In genomic region chr12:87814625-87815024, GRCh38 we compare ENCODE assay signal across 21 cellular contexts.
DNase-seq lines count a peak whose midpoint lies in the region; ATAC-seq and TF ChIP-seq lines count a peak whose summit lies in the region.
"Had no signal": no experiment of that assay in that cellular context is flagged by ENCODE, and none has a peak within 500 bp of the region (broad histone marks: within the 10 kb centered on the region; RNA-seq: fewer than 3 reads in every experiment).

No MANE protein-coding gene starts in this region.

- H3K36me3 Mint-ChIP-seq in activated CD4-positive, alpha-beta T cell treated with anti-CD3 and anti-CD28 coated beads for 36 hours (ENCODE audit: low read depth): no peaks in the 10 kb centered on the region

- TF ChIP-seq CTCF in osteoblast (IDR thresholded peaks at IDR 0.05; ENCODE audit: extremely low read depth, low read depth, low read length) (no peak), MM.1S (IDR thresholded peaks at IDR 0.05; ENCODE audit: low read length) (no peak)

- H3K4me1 ChIP-seq in ACC112 (ENCODE audit: control insufficient read depth, insufficient read depth, low read length, unreplicated experiment) (peaks cover 85% of the 10 kb centered on the region), osteoblast (ENCODE audit: insufficient read depth, low read length) (peaks cover 40% of the 10 kb centered on the region), MM.1S (ENCODE audit: low read length) (no peaks in the 10 kb centered on the region)

- H3K9me3 Mint-ChIP-seq in activated CD4-positive, alpha-beta T cell treated with anti-CD3 and anti-CD28 coated beads for 36 hours (ENCODE audit: low read depth): no peaks in the 10 kb centered on the region

- no peak for ATAC-seq in activated CD4-positive, alpha-beta T cell treated with anti-CD3 and anti-CD28 coated beads for 36 hours
- ATAC-seq: GM12878, HepG2 had no signal

- no peak overlapping the region for H3K27ac Mint-ChIP-seq in activated CD4-positive, alpha-beta T cell treated with anti-CD3 and anti-CD28 coated beads for 36 hours
- H3K27ac Mint-ChIP-seq: HFFc6 had no signal

- intact Hi-C loops in activated CD4-positive, alpha-beta T cell treated with anti-CD3 and anti-CD28 coated beads for 36 hours (cut with DNase I, micrococcal nuclease): no loop called here

- H3K36me3 ChIP-seq in ACC112 (ENCODE audit: insufficient read depth, low read length): no peaks in the 10 kb centered on the region
- H3K36me3 ChIP-seq in osteoblast (ENCODE audit: insufficient read depth, low read length): no peaks in the 10 kb centered on the region
- no peaks in the 10 kb centered on the region for H3K36me3 ChIP-seq in MM.1S (replicated peaks; ENCODE audit: insufficient read depth, low read length)

- no peaks in the 10 kb centered on the region for H3K4me1 Mint-ChIP-seq in activated CD4-positive, alpha-beta T cell treated with anti-CD3 and anti-CD28 coated beads for 36 hours

- H3K4me3 ChIP-seq in ACC112 (ENCODE audit: low read depth, low read length) (no peak overlapping the region), osteoblast (ENCODE audit: insufficient read depth, low read length) (no peak overlapping the region), MM.1S (ENCODE audit: low read length) (no peak overlapping the region)
- H3K4me3 ChIP-seq: GM12878 had no signal

- no peaks in the 10 kb centered on the region for H3K27me3 Mint-ChIP-seq in activated CD4-positive, alpha-beta T cell treated with anti-CD3 and anti-CD28 coated beads for 36 hours

- H3K27me3 ChIP-seq in ACC112 (ENCODE audit: insufficient read depth, low read length): no peaks in the 10 kb centered on the region
- H3K27me3 ChIP-seq in osteoblast (ENCODE audit: insufficient read depth, low read length): no peaks in the 10 kb centered on the region
- H3K27me3 ChIP-seq in MM.1S (replicated peaks; ENCODE audit: insufficient read depth, low read length): no peaks in the 10 kb centered on the region

- H3K79me2 ChIP-seq in ACC112 (ENCODE audit: control insufficient read depth, insufficient read depth, low read length, unreplicated experiment) (no peaks in the 10 kb centered on the region), osteoblast (ENCODE audit: insufficient read depth, low read length) (no peaks in the 10 kb centered on the region), MM.1S (ENCODE audit: low read length) (no peaks in the 10 kb centered on the region)

- H3K27ac ChIP-seq in ACC112 (ENCODE audit: low read depth, low read length) (peak overlapping the region; percentile 91), epithelial cell of prostate (peak overlapping the region; percentile 73), osteoblast (ENCODE audit: low read depth, low read length) (peak overlapping the region; percentile 85), MM.1S (ENCODE audit: low read length) (no peak overlapping the region)
- H3K27ac ChIP-seq: C4-2B had no signal

- H3K4me3 Mint-ChIP-seq in activated CD4-positive, alpha-beta T cell treated with anti-CD3 and anti-CD28 coated beads for 36 hours: no peak overlapping the region
- H3K4me3 Mint-ChIP-seq: HFFc6 had no signal

- DNase-seq in NCI-H226 (peak; percentile 34), epithelial cell of prostate (ENCODE audit: low read depth, low spot score) (no peak), osteoblast (ENCODE audit: insufficient read length, low spot score, missing footprints) (no peak), SIG-M5 treated with dmso at 0.1 percent for 504 hours (lab: John Stamatoyannopoulos, UW; ENCODE audit: unreplicated experiment) (no peak), MM.1S (no peak)
- DNase-seq in activated CD4-positive, alpha-beta T cell treated with anti-CD3 and anti-CD28 coated beads for 36 hours: no peak
- DNase-seq in central memory CD4-positive, alpha-beta T cell: no peak
- DNase-seq: DND-41, GDM1, HFFc6, Karpas-422, NCI-H1417, NCI-H187 treated with DMSO at 0.1 percent for 48 hours, NCI-H446, NCI-H69, OCI-M1, SHP77 treated with DMSO at 0.1 percent for 48 hours had no signal

- H3K9ac ChIP-seq in MM.1S (ENCODE audit: low read length): no peak overlapping the region

- H3K9me3 ChIP-seq in osteoblast (ENCODE audit: low read depth, low read length) (no peaks in the 10 kb centered on the region), MM.1S (replicated peaks; ENCODE audit: insufficient read depth, low read length) (no peaks in the 10 kb centered on the region)

- H3K4me2 ChIP-seq in osteoblast (ENCODE audit: insufficient read depth, low read length) (no peak overlapping the region), MM.1S (ENCODE audit: low read depth, low read length) (no peak overlapping the region)

- CTCF ChIA-PET in activated CD4-positive, alpha-beta T cell treated with anti-CD3 and anti-CD28 coated beads for 36 hours (lab: Charles Lee): no interaction called here

- H3F3A ChIP-seq in MM.1S (ENCODE audit: insufficient read depth, low read length): no peaks in the 10 kb centered on the region

- POLR2A ChIA-PET in activated CD4-positive, alpha-beta T cell treated with anti-CD3 and anti-CD28 coated beads for 36 hours (lab: Charles Lee): no interaction called here

- H4K20me1 ChIP-seq in osteoblast (ENCODE audit: insufficient read depth, low read length) (no peaks in the 10 kb centered on the region), MM.1S (ENCODE audit: insufficient read depth, low read length) (no peaks in the 10 kb centered on the region)

- H2AFZ ChIP-seq in ACC112 (ENCODE audit: low read length, unreplicated experiment): no peak overlapping the region
- no peak overlapping the region for H2AFZ ChIP-seq in osteoblast (ENCODE audit: low read length)
- H2AFZ ChIP-seq in MM.1S (ENCODE audit: low read length): no peak overlapping the region

- H3K9me2 ChIP-seq in MM.1S (replicated peaks; ENCODE audit: insufficient read depth, low read length): no peaks in the 10 kb centered on the region
